ENCODE assay signal across 8 cellular contexts in genomic region chr21:32413697-32414578, GRCh38. TPM values are rescaled to one million over a fixed set of nuclear protein-coding genes. Genes with fewer than 3 reads are reported as not detected.
DNase-seq lines count a peak whose midpoint lies in the region; ATAC-seq, FAIRE-seq and TF ChIP-seq lines count a peak whose summit lies in the region.

No MANE protein-coding gene starts in this region.

- peaks cover 17% of the 10 kb centered on the region for H3F3A ChIP-seq in GM23248 (ENCODE audit: insufficient read depth)

- ATAC-seq in T-helper 17 cell = no peak
- no peak for ATAC-seq in HG03571 (IDR thresholded peaks at IDR 0.05; ENCODE audit: unreplicated experiment)
- no peak for ATAC-seq in GM19452 (IDR thresholded peaks at IDR 0.05; ENCODE audit: unreplicated experiment)

- no peaks in the 10 kb centered on the region for H3K9me2 ChIP-seq in GM23248 (ENCODE audit: insufficient read depth)

- intact Hi-C loops in esophagus squamous epithelium (cut with DNase I) = no loop called here

- no peaks in the 10 kb centered on the region for H4K20me1 ChIP-seq in GM23248 (ENCODE audit: insufficient read depth)

- H3K4me2 ChIP-seq in GM23248 (ENCODE audit: unreplicated experiment) = no peak overlapping the region

- in situ Hi-C loops in GM23248 (cut with MboI) = no loop called here

- no peak for TF ChIP-seq POLR2A in esophagus squamous epithelium (IDR thresholded peaks at IDR 0.05)
- no peak for TF ChIP-seq POLR2A in H54 (IDR thresholded peaks at IDR 0.05; ENCODE audit: low read depth, low read length)

- 56 to 57% methylated on average over 7 of the region's 7 CpGs for WGBS in GM23248 (ENCODE audit: low coverage in 1 of 2, low lambda C conversion rate in 2 of 2, missing lambda C conversion rate in 2 of 2), 2 experiments
- 25 to 55% methylated on average over 5 to 7 of the region's 7 CpGs for WGBS in esophagus squamous epithelium, 2 donors

- peak overlapping the region; percentile 97 for H3K4me3 Mint-ChIP-seq in T-helper 17 cell
- H3K4me3 Mint-ChIP-seq in progenitor cell of endocrine pancreas (ENCODE audit: low read depth) = peak overlapping the region; percentile 72

- DNase-seq in GM23248 = peak; percentile 37
- no peak for DNase-seq in T-helper 17 cell
- DNase-seq in esophagus squamous epithelium (lab: John Stamatoyannopoulos, UW) = no peak
- no peak for DNase-seq in progenitor cell of endocrine pancreas (ENCODE audit: low spot score, unreplicated experiment)
- no peak for DNase-seq in H54 (ENCODE audit: insufficient read length, low spot score)
- DNase-seq in NCI-H345 treated with DMSO at 0.1 percent for 48 hours (lab: John Stamatoyannopoulos, UW; ENCODE audit: unreplicated experiment) = no peak

- no peaks in the 10 kb centered on the region for H3K9me3 ChIP-seq in GM23248 (ENCODE audit: low read depth)
- H3K9me3 ChIP-seq in T-helper 17 cell (ENCODE audit: control insufficient read depth, low read length, poor library complexity, severe bottlenecking) = no peaks in the 10 kb centered on the region
- no peaks in the 10 kb centered on the region for H3K9me3 ChIP-seq in esophagus squamous epithelium

- H3K4me3 ChIP-seq in GM23248 = no peak overlapping the region
- peak overlapping the region; percentile 59 to 97 (median 84) for H3K4me3 ChIP-seq in esophagus squamous epithelium

- H3K27ac ChIP-seq in GM23248 (0 out of 2 replicates have a peak overlapping the region, but pooled peaks have one; percentile 7), esophagus squamous epithelium (peak overlapping the region; percentile 98 to 100 (median 99))

- TF ChIP-seq CTCF in esophagus squamous epithelium (IDR thresholded peaks at IDR 0.05) = no peak
- TF ChIP-seq CTCF in progenitor cell of endocrine pancreas (IDR thresholded peaks at IDR 0.05; ENCODE audit: unreplicated experiment) = no peak

- H3K36me3 Mint-ChIP-seq in T-helper 17 cell (ENCODE audit: low read depth) (peaks cover 4% of the 10 kb centered on the region), progenitor cell of endocrine pancreas (ENCODE audit: insufficient read depth) (no peaks in the 10 kb centered on the region)

- no peak overlapping the region for H2AFZ ChIP-seq in GM23248

- no peak for FAIRE-seq in H54 (lab: Jason Lieb, UNC)

- H3K9me3 Mint-ChIP-seq in progenitor cell of endocrine pancreas (ENCODE audit: low read depth) = no peaks in the 10 kb centered on the region

- H3K4me1 ChIP-seq in GM23248 (ENCODE audit: insufficient read depth) (no peaks in the 10 kb centered on the region), esophagus squamous epithelium (peaks cover 18 to 79% (median 41%) of the 10 kb centered on the region in 3 donors)

- H3K36me3 ChIP-seq in GM23248 (ENCODE audit: low read depth) (no peaks in the 10 kb centered on the region), esophagus squamous epithelium (peaks cover 0 to 20% (median 0%) of the 10 kb centered on the region in 3 donors)

- no peaks in the 10 kb centered on the region for H3K79me2 ChIP-seq in GM23248 (ENCODE audit: insufficient read depth)

- H3K27me3 ChIP-seq in GM23248 (replicated peaks; ENCODE audit: insufficient read depth) (no peaks in the 10 kb centered on the region), esophagus squamous epithelium (no peaks in the 10 kb centered on the region)

- no peak overlapping the region for H3K9ac ChIP-seq in GM23248

- H3K4me1 Mint-ChIP-seq in T-helper 17 cell (peaks cover 40% of the 10 kb centered on the region), progenitor cell of endocrine pancreas (ENCODE audit: low read depth) (peaks cover 28% of the 10 kb centered on the region)

- H3K27me3 Mint-ChIP-seq in T-helper 17 cell (no peaks in the 10 kb centered on the region), progenitor cell of endocrine pancreas (peaks cover 59% of the 10 kb centered on the region)

- peak overlapping the region; percentile 86 for H3K27ac Mint-ChIP-seq in T-helper 17 cell
- H3K27ac Mint-ChIP-seq in progenitor cell of endocrine pancreas = no peak overlapping the region

RNA-seq across cellular contexts. Expression of gene EVA1C, which starts 1.4 kb away (rescaled TPM):
- 0.89 and 2.2 TPM in 2 replicates for total RNA-seq in GM23248 (2014; rRNA removed; shearing (Covaris generic))
- 1.3 and 1.9 TPM in 2 replicates for polyA plus RNA-seq in GM23248 (2016; fragmentation: Nextera tagmentation; extraction: Ambion mirVana)
- 10 to 100 TPM; 17.9 to 21.9 TPM for total RNA-seq in T-helper 17 cell
- 10 to 100 TPM; 12.7 to 39.9 (median 24.4) TPM for total RNA-seq in esophagus squamous epithelium
- total RNA-seq in progenitor cell of endocrine pancreas = not detected in 2 replicates

RNA-seq across cellular contexts. Expression of gene URB1, which starts 21.1 kb away (rescaled TPM):
- total RNA-seq in GM23248 (2014; rRNA removed; shearing (Covaris generic)) = 15.7 and 20.4 TPM in 2 replicates
- polyA plus RNA-seq in GM23248 (2016; fragmentation: Nextera tagmentation; extraction: Ambion mirVana) = 4.6 and 4.9 TPM in 2 replicates
- total RNA-seq in T-helper 17 cell (10 to 100 TPM; 11.2 to 11.8 TPM), esophagus squamous epithelium (10 to 100 TPM; 11.1 to 24.8 (median 17.9) TPM), progenitor cell of endocrine pancreas (17.0 and 17.1 TPM in 2 replicates)
